15 cellular contexts compared by ENCODE assay signal in genomic region chr12:124666722-124667259, GRCh38.
"Had no signal": no experiment of that assay in that cellular context is flagged by ENCODE, and none has a peak within 500 bp of the region (broad histone marks: within the 10 kb centered on the region; RNA-seq: fewer than 3 reads in every experiment).

No MANE protein-coding gene starts in this region.

- DNase-seq: activated CD4-positive, alpha-beta memory T cell treated with anti-CD3 and anti-CD28 coated beads for 36 hours; activated CD4-positive, alpha-beta T cell treated with anti-CD3 and anti-CD28 coated beads, Interleukin-2, amount 10 ng/mL, durations not matched to agents 7 days and 5 days; activated CD4-positive, CD25-positive, alpha-beta regulatory T cell; activated naive CD4-positive, alpha-beta T cell; aorta; Karpas-422; MM.1S; NCI-H146; NCI-H187 treated with DMSO at 0.1 percent for 48 hours; NCI-H2081 treated with DMSO at 0.1 percent for 48 hours; NCI-H446; NCI-H524; PC-3; SHP77 treated with DMSO at 0.1 percent for 48 hours; T-helper 1 cell had no signal
